Comparison of ENCODE assay signal across 1 cellular context in the genomic region with DNA sequence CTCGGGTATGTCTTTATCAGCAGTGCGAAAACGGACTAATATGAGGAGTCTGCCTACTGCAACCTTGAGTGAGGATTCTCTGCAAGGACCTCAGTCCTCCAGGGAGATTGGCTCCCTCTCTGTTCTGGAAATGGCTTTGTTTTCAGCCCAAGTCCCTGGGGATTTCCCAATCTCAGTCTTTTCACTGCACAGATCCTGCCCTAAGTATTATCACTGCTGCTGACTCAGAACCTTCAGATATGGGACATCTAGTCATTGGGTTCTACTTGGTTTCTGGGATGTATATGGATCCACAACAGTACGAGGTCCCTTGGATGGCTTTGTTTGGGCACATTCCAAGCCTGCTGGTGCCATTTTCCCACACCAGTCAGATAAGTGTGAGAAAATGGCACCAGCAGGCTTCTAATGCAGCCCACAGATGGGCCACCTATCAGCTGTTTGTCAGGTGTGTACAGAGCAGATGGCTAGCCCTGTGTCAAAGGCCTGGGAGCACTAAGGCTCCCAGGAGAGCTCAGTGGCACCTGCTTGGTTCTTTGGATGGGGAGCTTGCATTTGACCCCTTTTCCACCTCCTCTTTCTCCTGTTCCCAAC.
A peak's percentile ranks its signal among the peaks of the same experiment; 100 is the strongest.
TF ChIP-seq lines count a peak whose summit lies in the region.

No MANE protein-coding gene starts in this region.

TF ChIP-seq in IMR-90, 13 proteins besides CTCF, POLR2A, EP300 and RAD21:
- TF ChIP-seq CEBPB (IDR thresholded peaks at IDR 0.05; ENCODE audit: low read depth, low read length) (peak; percentile 73), MAFK (IDR thresholded peaks at IDR 0.05; ENCODE audit: low read depth, low read length) (peak; percentile 38; the same call in 1 of the 2 replicates), BHLHE40 (IDR thresholded peaks at IDR 0.05; ENCODE audit: low read depth, low read length) (no peak)
